In genomic region chr1:1371354-1371740, GRCh38 we compare ENCODE assay signal across 10 cellular contexts. TPM values are rescaled to one million over a fixed set of nuclear protein-coding genes. Genes with fewer than 3 reads are reported as not detected.
DNase-seq lines count a peak whose midpoint lies in the region; ATAC-seq lines count a peak whose summit lies in the region.
"Had no signal": no experiment of that assay in that cellular context is flagged by ENCODE, and none has a peak within 500 bp of the region (broad histone marks: within the 10 kb centered on the region; RNA-seq: fewer than 3 reads in every experiment).

No MANE protein-coding gene starts in this region.

- no peak overlapping the region for H3K4me3 ChIP-seq in skeletal muscle satellite cell (ENCODE audit: low read length)

- H3K9me3 Mint-ChIP-seq in activated naive CD4-positive, alpha-beta T cell treated with anti-CD3 and anti-CD28 coated beads, Interleukin-2, amount 50 U/mL, for 72 hours: no peaks in the 10 kb centered on the region

- H3K36me3 Mint-ChIP-seq in activated naive CD4-positive, alpha-beta T cell treated with anti-CD3 and anti-CD28 coated beads, Interleukin-2, amount 50 U/mL, for 72 hours: peaks cover 0 to 12% of the 10 kb centered on the region in 2 donors
- H3K36me3 Mint-ChIP-seq: activated naive CD8-positive, alpha-beta T cell had no signal

- peak overlapping the region; percentile 36 to 53 for H3K27ac Mint-ChIP-seq in activated naive CD4-positive, alpha-beta T cell treated with anti-CD3 and anti-CD28 coated beads, Interleukin-2, amount 50 U/mL, for 72 hours
- H3K27ac Mint-ChIP-seq: activated naive CD8-positive, alpha-beta T cell had no signal

- no peaks in the 10 kb centered on the region for H3K27me3 ChIP-seq in skeletal muscle satellite cell (ENCODE audit: control insufficient read depth, insufficient read depth, low read length)

- H3K4me2 ChIP-seq in skeletal muscle satellite cell (ENCODE audit: low read length): peak overlapping the region; percentile 64

- peak; percentile 42 to 83 for DNase-seq in activated CD8-positive, alpha-beta memory T cell treated with anti-CD3 and anti-CD28 coated beads for 1 hour (ENCODE audit: extremely low read depth in 1 of 2, low read depth in 1 of 2)
- no peak for DNase-seq in activated CD8-positive, alpha-beta memory T cell treated with anti-CD3 and anti-CD28 coated beads, Interleukin-2, amount 50 U/mL, for 48 hours
- DNase-seq in SKM-1 treated with dmso at 0.1 percent for 144 hours (lab: John Stamatoyannopoulos, UW; ENCODE audit: unreplicated experiment): peak; percentile 70
- DNase-seq in activated naive CD4-positive, alpha-beta T cell treated with anti-CD3 and anti-CD28 coated beads, Interleukin-2, amount 50 U/mL, for 72 hours (ENCODE audit: low spot score in 2 of 2): peak in 1 of 2 donors; percentile 72
- DNase-seq in mucosa of gallbladder (ENCODE audit: low spot score): no peak
- no peak for DNase-seq in posterior vena cava (ENCODE audit: low spot score)
- DNase-seq: NCI-H1694 treated with DMSO at 0.1 percent for 48 hours had no signal

- peaks cover 14% of the 10 kb centered on the region for H3K36me3 ChIP-seq in skeletal muscle satellite cell (ENCODE audit: insufficient read depth, low read length)

- no peaks in the 10 kb centered on the region for H3K9me3 ChIP-seq in skeletal muscle satellite cell (replicated peaks; ENCODE audit: low read length)

- peaks cover 28% of the 10 kb centered on the region for H3K4me1 ChIP-seq in skeletal muscle satellite cell (ENCODE audit: control insufficient read depth, insufficient read depth, low read length)

- ATAC-seq in activated naive CD4-positive, alpha-beta T cell treated with anti-CD3 and anti-CD28 coated beads, Interleukin-2, amount 50 U/mL, for 72 hours: peak in 1 of 2 donors; percentile 39
- ATAC-seq in GM18873 (IDR thresholded peaks at IDR 0.05; ENCODE audit: low FRiP score, unreplicated experiment): no peak

- intact Hi-C loops in posterior vena cava (cut with DNase I): loop anchor here in 1 of 2 donors (10.0 kb wide), 1 partner anchor 133 kb away; no protein-coding TSS in a partner anchor

- H3K9ac ChIP-seq in skeletal muscle satellite cell (ENCODE audit: low read depth, low read length): no peak overlapping the region

RNA-seq across cellular contexts. Expression of gene AURKAIP1, which starts 3.7 kb away (rescaled TPM):
- 100 to 1,000 TPM; 115 to 122 TPM for total RNA-seq in activated naive CD4-positive, alpha-beta T cell treated with anti-CD3 and anti-CD28 coated beads, Interleukin-2, amount 50 U/mL, for 72 hours
- 172 and 180 TPM in 2 replicates for total RNA-seq in skeletal muscle satellite cell (2012; rRNA removed)
- total RNA-seq in mucosa of gallbladder (135 TPM), posterior vena cava (10 to 100 TPM; 70.9 to 78.8 TPM)

RNA-seq across cellular contexts. Expression of gene MXRA8, which starts 13.0 kb away (rescaled TPM):
- total RNA-seq in activated naive CD4-positive, alpha-beta T cell treated with anti-CD3 and anti-CD28 coated beads, Interleukin-2, amount 50 U/mL, for 72 hours: under 1 TPM in 1 of 2 donors, not detected in 1; 0.66 TPM
- 352 and 415 TPM in 2 replicates for total RNA-seq in skeletal muscle satellite cell (2012; rRNA removed)
- 73.1 TPM for total RNA-seq in mucosa of gallbladder
- total RNA-seq in posterior vena cava: 100 to 1,000 TPM; 104 to 174 TPM

RNA-seq across cellular contexts. Expression of gene DVL1, which starts 22.1 kb away (rescaled TPM):
- 10 to 100 TPM; 41.9 to 44.8 TPM for total RNA-seq in activated naive CD4-positive, alpha-beta T cell treated with anti-CD3 and anti-CD28 coated beads, Interleukin-2, amount 50 U/mL, for 72 hours
- total RNA-seq in skeletal muscle satellite cell (2012; rRNA removed): 80.1 and 118 TPM in 2 replicates
- total RNA-seq in mucosa of gallbladder (72.7 TPM), posterior vena cava (10 to 100 TPM; 45.9 to 61.9 TPM)

RNA-seq across cellular contexts. Expression of gene CCNL2, which starts 27.8 kb away (rescaled TPM):
- total RNA-seq in activated naive CD4-positive, alpha-beta T cell treated with anti-CD3 and anti-CD28 coated beads, Interleukin-2, amount 50 U/mL, for 72 hours: 100 to 1,000 TPM; 108 to 174 TPM
- total RNA-seq in skeletal muscle satellite cell (2012; rRNA removed): 88.7 and 93.3 TPM in 2 replicates
- total RNA-seq in mucosa of gallbladder (194 TPM), posterior vena cava (100 to 1,000 TPM; 102 to 109 TPM)

RNA-seq across cellular contexts. Expression of gene MRPL20, which starts 35.7 kb away (rescaled TPM):
- total RNA-seq in activated naive CD4-positive, alpha-beta T cell treated with anti-CD3 and anti-CD28 coated beads, Interleukin-2, amount 50 U/mL, for 72 hours: 100 to 1,000 TPM in 1 of 2 donors, 10 to 100 TPM in 1; 82.9 to 115 TPM
- total RNA-seq in skeletal muscle satellite cell (2012; rRNA removed): 122 and 141 TPM in 2 replicates
- total RNA-seq in mucosa of gallbladder (99.2 TPM), posterior vena cava (10 to 100 TPM; 69.7 to 75.0 TPM)

Comparison
In these comparisons a context has a peak if more than half of its experiments do, and no peak if none do; other contexts are left out.
1. DNase-seq: peak in activated CD8-positive, alpha-beta memory T cell treated with anti-CD3 and anti-CD28 coated beads for 1 hour (2 of 2) and SKM-1 treated with dmso at 0.1 percent for 144 hours (single experiment); none in activated CD8-positive, alpha-beta memory T cell treated with anti-CD3 and anti-CD28 coated beads, Interleukin-2, amount 50 U/mL, for 48 hours (single experiment), mucosa of gallbladder (single experiment) and posterior vena cava (single experiment).
2. RNA of gene MXRA8, which starts 13.0 kb away (total RNA-seq): 104 to 174 TPM in posterior vena cava and 73.1 TPM in mucosa of gallbladder (single experiment); 0.66 TPM in activated naive CD4-positive, alpha-beta T cell treated with anti-CD3 and anti-CD28 coated beads, Interleukin-2, amount 50 U/mL, for 72 hours; every median in the first group is over 10 times any median in the second.